Comparison of ENCODE assay signal across 8 cellular contexts in genomic region chrX:154097003-154097596, GRCh38. TPM values are rescaled to one million over a fixed set of nuclear protein-coding genes. Genes with fewer than 3 reads are reported as not detected.
DNase-seq lines count a peak whose midpoint lies in the region; ATAC-seq, FAIRE-seq and TF ChIP-seq lines count a peak whose summit lies in the region.

No MANE protein-coding gene starts in this region.

- H3K9me3 ChIP-seq in SK-N-SH (no peaks in the 10 kb centered on the region), pancreas (no peaks in the 10 kb centered on the region), tibial nerve (no peaks in the 10 kb centered on the region)

- WGBS in SK-N-SH (ENCODE audit: low lambda C conversion rate) = 46% methylated on average over 36 of the region's 82 CpGs
- 1 to 37% methylated on average over 42 to 69 of the region's 82 CpGs for WGBS in pancreas, 2 donors
- WGBS in tibial nerve, 2 donors = 54% methylated on average over 79 of the region's 82 CpGs; no CpG with 5 or more reads in 1 of the 2 donors

- H3K4me2 ChIP-seq in SK-N-SH = peak overlapping the region; percentile 81

- peaks cover 0 to 21% of the 10 kb centered on the region in 2 experiments; a peak in 3 of 4 replicates for H3K4me1 ChIP-seq in SK-N-SH (ENCODE audit: control insufficient read depth in 1 of 2, insufficient read depth in 2 of 2, low read depth in 1 of 2, low read length in 1 of 2)
- peaks cover 0 to 13% (median 0%) of the 10 kb centered on the region in 3 donors for H3K4me1 ChIP-seq in pancreas
- H3K4me1 ChIP-seq in tibial nerve = peaks cover 0 to 37% (median 12%) of the 10 kb centered on the region in 4 donors

- no peaks in the 10 kb centered on the region for H3F3A ChIP-seq in SK-N-SH (replicated peaks; ENCODE audit: insufficient read depth)

- no peaks in the 10 kb centered on the region for H3K9me2 ChIP-seq in SK-N-SH

- intact Hi-C loops in Right ventricle myocardium inferior (cut with DNase I) (no loop called here), pancreas (cut with DNase I) (no loop called here)

- H3K27ac ChIP-seq in SK-N-SH (ENCODE audit: low read depth in 2 of 2, low read length in 1 of 2) (peak overlapping the region; percentile 74), pancreas (peak overlapping the region; percentile 55 to 93 (median 86)), tibial nerve (peak overlapping the region; percentile 95 to 98 (median 97))

- H3K27ac Mint-ChIP-seq in activated naive CD8-positive, alpha-beta T cell treated with anti-CD3 and anti-CD28 coated beads for 36 hours = peak overlapping the region; percentile 98

- no peak for FAIRE-seq in pancreas (lab: Jason Lieb, UNC)

- H3K27me3 ChIP-seq in SK-N-SH (ENCODE audit: insufficient read depth) (peaks cover 9% of the 10 kb centered on the region; the same call in 1 of the 2 replicates), pancreas (peaks cover 0 to 5% (median 0%) of the 10 kb centered on the region in 4 donors), tibial nerve (no peaks in the 10 kb centered on the region)

- no peak for TF ChIP-seq CTCF in SK-N-SH (IDR thresholded peaks at IDR 0.05)
- TF ChIP-seq CTCF in pancreas (IDR thresholded peaks at IDR 0.05) = no peak
- TF ChIP-seq CTCF in tibial nerve (IDR thresholded peaks at IDR 0.05) = no peak

- H2AFZ ChIP-seq in SK-N-SH (ENCODE audit: low read depth) = no peak overlapping the region

- TF ChIP-seq EP300 in SK-N-SH (IDR thresholded peaks at IDR 0.05; ENCODE audit: borderline replicate concordance in 1 of 2, low read depth in 1 of 2, low read length in 1 of 2) (no peak), tibial nerve (IDR thresholded peaks at IDR 0.05) (no peak)

- H3K4me1 Mint-ChIP-seq in activated naive CD8-positive, alpha-beta T cell treated with anti-CD3 and anti-CD28 coated beads for 36 hours = peaks cover 52% of the 10 kb centered on the region

- no peaks in the 10 kb centered on the region for H3K9me3 Mint-ChIP-seq in activated naive CD8-positive, alpha-beta T cell treated with anti-CD3 and anti-CD28 coated beads for 36 hours

- CTCF ChIA-PET in SK-N-SH (lab: Yijun Ruan, JAX) = interaction anchor here (1.6 kb wide), 1 partner anchor 84 kb away, joined by 6 read pairs; no protein-coding TSS in a partner anchor

- peak overlapping the region; percentile 70 for H3K4me3 ChIP-seq in Jurkat, Clone E6-1 (ENCODE audit: low read length)
- H3K4me3 ChIP-seq in SK-N-SH (ENCODE audit: low read depth in 2 of 2, low read length in 1 of 2) = peak overlapping the region; percentile 57 to 68
- peak overlapping the region; percentile 41 to 63 (median 56) for H3K4me3 ChIP-seq in pancreas
- peak overlapping the region; percentile 49 to 82 (median 66) for H3K4me3 ChIP-seq in tibial nerve

- H3K36me3 Mint-ChIP-seq in activated naive CD8-positive, alpha-beta T cell treated with anti-CD3 and anti-CD28 coated beads for 36 hours = peaks cover 13% of the 10 kb centered on the region

- TF ChIP-seq POLR2A in tibial nerve (IDR thresholded peaks at IDR 0.05) = peak in 1 of 2 donors; percentile 18

- DNase-seq in DMS114 treated with DMSO at 0.1 percent for 48 hours (lab: John Stamatoyannopoulos, UW; ENCODE audit: unreplicated experiment) (peak; percentile 22), SK-N-SH (peak; percentile 91), Right ventricle myocardium inferior (ENCODE audit: missing footprints) (peak; percentile 88), pancreas (peak; percentile 56 to 83 (median 68)), tibial nerve (ENCODE audit: low spot score in 2 of 2) (peak; percentile 33 to 49)
- DNase-seq in Jurkat, Clone E6-1 (ENCODE audit: low read depth, low spot score) = peak; percentile 54
- peak; percentile 73 for DNase-seq in activated naive CD8-positive, alpha-beta T cell treated with anti-CD3 and anti-CD28 coated beads for 36 hours

- peak overlapping the region; percentile 94 for H3K4me3 Mint-ChIP-seq in activated naive CD8-positive, alpha-beta T cell treated with anti-CD3 and anti-CD28 coated beads for 36 hours

- H4K20me1 ChIP-seq in SK-N-SH (ENCODE audit: insufficient read depth) = peaks cover 47% of the 10 kb centered on the region

- peak overlapping the region; percentile 70 for H3K9ac ChIP-seq in SK-N-SH

- POLR2A ChIA-PET in SK-N-SH (lab: Yijun Ruan, JAX) = interaction anchor here (0.7 kb wide), 1 partner anchor 19 kb away, joined by 3 read pairs; no protein-coding TSS in a partner anchor

- peaks cover 48% of the 10 kb centered on the region for H3K79me2 ChIP-seq in SK-N-SH (ENCODE audit: insufficient read depth)

- no peaks in the 10 kb centered on the region for H3K36me3 ChIP-seq in SK-N-SH (replicated peaks in 1 of 2; ENCODE audit: control insufficient read depth in 1 of 2, insufficient read depth in 2 of 2, low read length in 1 of 2)
- no peaks in the 10 kb centered on the region for H3K36me3 ChIP-seq in pancreas
- H3K36me3 ChIP-seq in tibial nerve = no peaks in the 10 kb centered on the region

- TF ChIP-seq RAD21 in SK-N-SH (IDR thresholded peaks at IDR 0.05; ENCODE audit: low read length) = no peak

- peak; percentile 32 for ATAC-seq in GM21526 (IDR thresholded peaks at IDR 0.05; ENCODE audit: low FRiP score, unreplicated experiment)
- peak; percentile 68 for ATAC-seq in Right ventricle myocardium inferior
- peak; percentile 49 to 62 (median 58) for ATAC-seq in pancreas

- H3K27me3 Mint-ChIP-seq in activated naive CD8-positive, alpha-beta T cell treated with anti-CD3 and anti-CD28 coated beads for 36 hours = no peaks in the 10 kb centered on the region

TF ChIP-seq in SK-N-SH, 30 proteins besides CTCF, POLR2A, EP300 and RAD21:
- TF ChIP-seq FOXM1 (IDR thresholded peaks at IDR 0.05; ENCODE audit: low read depth) (no peak), NRF1 (IDR thresholded peaks at IDR 0.05; ENCODE audit: low read depth, low read length) (peak; percentile 50; the same call in 1 of the 2 replicates)

RNA-seq across cellular contexts. Expression of gene MECP2, which starts 0.4 kb away (rescaled TPM):
- 34.2 TPM for polyA plus RNA-seq in Jurkat, Clone E6-1 (2012; ENCODE audit: insufficient read depth, insufficient read length)
- polyA plus RNA-seq in SK-N-SH (2012; rRNA removed) = 7.0 and 8.2 TPM in 2 replicates
- 5.6 and 6.9 TPM in 2 replicates for polyA plus RNA-seq in SK-N-SH (2012; cell fraction: cytosol; rRNA removed)
- 16.6 and 16.8 TPM in 2 replicates for polyA plus RNA-seq in SK-N-SH (2012; cell fraction: nucleus; rRNA removed)
- 10 to 100 TPM; 50.9 to 53.1 TPM for total RNA-seq in activated naive CD8-positive, alpha-beta T cell treated with anti-CD3 and anti-CD28 coated beads for 36 hours
- total RNA-seq in Right ventricle myocardium inferior = 32.8 TPM
- total RNA-seq in pancreas = 10 to 100 TPM; 21.3 to 30.8 (median 23.6) TPM
- polyA plus RNA-seq in pancreas = 10 to 100 TPM; 17.7 to 19.5 TPM
- total RNA-seq in tibial nerve = 10 to 100 TPM; 71.6 to 96.5 (median 83.1) TPM

RNA-seq across cellular contexts. Expression of gene OPN1LW, which starts 46.9 kb away (rescaled TPM):
- polyA plus RNA-seq in Jurkat, Clone E6-1 (2012; ENCODE audit: insufficient read depth, insufficient read length) = not detected
- polyA plus RNA-seq in SK-N-SH (2012; rRNA removed) (not detected in 2 replicates), pancreas (not detected)
- polyA plus RNA-seq in SK-N-SH (2012; cell fraction: cytosol; rRNA removed) = not detected in 2 replicates
- not detected in 2 replicates for polyA plus RNA-seq in SK-N-SH (2012; cell fraction: nucleus; rRNA removed)
- not detected for total RNA-seq in activated naive CD8-positive, alpha-beta T cell treated with anti-CD3 and anti-CD28 coated beads for 36 hours
- total RNA-seq in Right ventricle myocardium inferior (not detected), pancreas (not detected), tibial nerve (not detected)

Comparison
In these comparisons a context has a peak if more than half of its experiments do, and no peak if none do; other contexts are left out.
1. Peak in every context shown above with its lines: DNase-seq, ATAC-seq, H3K4me3 ChIP-seq and H3K27ac ChIP-seq.
2. DNase-seq: peak in every context shown above with its lines; median percentile 91 in SK-N-SH; 88 in Right ventricle myocardium inferior; 73 in activated naive CD8-positive, alpha-beta T cell treated with anti-CD3 and anti-CD28 coated beads for 36 hours; 68 in pancreas; 54 in Jurkat, Clone E6-1; 41 in tibial nerve; 22 in DMS114 treated with DMSO at 0.1 percent for 48 hours.